Comparison of ENCODE assay signal across 8 cellular contexts in genomic region chr1:109509176-109510134, GRCh38. TPM values are rescaled to one million over a fixed set of nuclear protein-coding genes. Genes with fewer than 3 reads are reported as not detected.
DNase-seq lines count a peak whose midpoint lies in the region; ATAC-seq and TF ChIP-seq lines count a peak whose summit lies in the region.

A gene with protein sequence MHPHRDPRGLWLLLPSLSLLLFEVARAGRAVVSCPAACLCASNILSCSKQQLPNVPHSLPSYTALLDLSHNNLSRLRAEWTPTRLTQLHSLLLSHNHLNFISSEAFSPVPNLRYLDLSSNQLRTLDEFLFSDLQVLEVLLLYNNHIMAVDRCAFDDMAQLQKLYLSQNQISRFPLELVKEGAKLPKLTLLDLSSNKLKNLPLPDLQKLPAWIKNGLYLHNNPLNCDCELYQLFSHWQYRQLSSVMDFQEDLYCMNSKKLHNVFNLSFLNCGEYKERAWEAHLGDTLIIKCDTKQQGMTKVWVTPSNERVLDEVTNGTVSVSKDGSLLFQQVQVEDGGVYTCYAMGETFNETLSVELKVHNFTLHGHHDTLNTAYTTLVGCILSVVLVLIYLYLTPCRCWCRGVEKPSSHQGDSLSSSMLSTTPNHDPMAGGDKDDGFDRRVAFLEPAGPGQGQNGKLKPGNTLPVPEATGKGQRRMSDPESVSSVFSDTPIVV (minus strand): TSS chr1:109509727. CDS start chr1:109508912, 815 bp downstream.

- no peaks in the 10 kb centered on the region for H3K9me3 ChIP-seq in Loucy (ENCODE audit: insufficient read depth, low read depth, low read length)

- H3K27ac ChIP-seq in ACC112 (ENCODE audit: low read depth, low read length), result no peak within 1 kb of the TSS
- peak within 1 kb of the TSS; percentile 6 for H3K27ac ChIP-seq in caudate nucleus (ENCODE audit: low read depth, low read length)
- peak within 1 kb of the TSS; percentile 48 for H3K27ac ChIP-seq in layer of hippocampus (ENCODE audit: low read depth, low read length)

- peaks cover 10% of the 10 kb centered on the region for H3K27me3 Mint-ChIP-seq in activated B cell treated with CpG ODN at 0.5 μM for 24 hours

- no peaks in the 10 kb centered on the region for H3K9me3 Mint-ChIP-seq in activated B cell treated with CpG ODN at 0.5 μM for 24 hours

- no peaks in the 10 kb centered on the region for H3K9me2 ChIP-seq in Loucy (replicated peaks; ENCODE audit: low read depth, low read length)

- no peak for TF ChIP-seq CTCF in Loucy (conservative IDR thresholded peaks at IDR 0.05; ENCODE audit: low read length)
- TF ChIP-seq CTCF in activated B cell treated with CpG ODN at 0.5 μM for 24 hours (IDR thresholded peaks at IDR 0.05), result no peak

- peak within 1 kb of the TSS; percentile 72 for H3K4me2 ChIP-seq in Loucy (ENCODE audit: low read depth, low read length, poor library complexity, severe bottlenecking)

- H3K27me3 ChIP-seq in ACC112 (ENCODE audit: insufficient read depth, low read length), result peaks cover 46% of the 10 kb centered on the region
- no peaks in the 10 kb centered on the region for H3K27me3 ChIP-seq in Loucy (ENCODE audit: insufficient read depth, low read length, poor library complexity, severe bottlenecking)
- no peaks in the 10 kb centered on the region for H3K27me3 ChIP-seq in layer of hippocampus (ENCODE audit: control insufficient read depth, insufficient read depth, low read length)

- no peaks in the 10 kb centered on the region for H3K36me3 Mint-ChIP-seq in activated B cell treated with CpG ODN at 0.5 μM for 24 hours (ENCODE audit: low read depth)

- DNase-seq in activated B cell treated with CpG ODN at 0.5 μM for 24 hours (peak; percentile 63), caudate nucleus (lab: John Stamatoyannopoulos, UW) (peak in 30 of 61 donors; percentile 19 to 64 (median 40)), hippocampal formation (lab: John Stamatoyannopoulos, UW) (no peak)
- peak; percentile 55 for DNase-seq in stimulated activated CD4-positive, alpha-beta T cell treated with anti-CD3 and anti-CD28 coated beads, Interleukin-2, amount 100 ng/mL, for 4 hours (ENCODE audit: low read depth)

- H3F3A ChIP-seq in Loucy (ENCODE audit: low read depth), result no peaks in the 10 kb centered on the region

- H3K4me3 ChIP-seq in ACC112 (ENCODE audit: low read depth, low read length), result peak within 1 kb of the TSS; percentile 75
- peak within 1 kb of the TSS; percentile 68 for H3K4me3 ChIP-seq in Loucy (ENCODE audit: low read length, poor library complexity, severe bottlenecking)

- POLR2A ChIA-PET in activated B cell treated with CpG ODN at 0.5 μM for 24 hours (lab: Charles Lee), result interaction anchor here (0.6 to 1.8 kb wide), 5 partner anchors 15 to 27 kb away, joined by 3 to 4 read pairs (median 3); partner anchors contain the start of genes ATXN7L2 and CYB561D1

- intact Hi-C loops in activated B cell treated with CpG ODN at 0.5 μM for 24 hours (cut with micrococcal nuclease), result loop anchor here (1.0 kb wide), 1 partner anchor 15 kb away; the partner anchor contains the start of gene CYB561D1

- H3K27ac Mint-ChIP-seq in activated B cell treated with CpG ODN at 0.5 μM for 24 hours, result peak within 1 kb of the TSS; percentile 43

- H3K4me1 ChIP-seq in ACC112 (ENCODE audit: control insufficient read depth, insufficient read depth, low read length, unreplicated experiment) (peaks cover 8% of the 10 kb centered on the region), Loucy (ENCODE audit: insufficient read depth, low read length, poor library complexity, severe bottlenecking) (peaks cover 5% of the 10 kb centered on the region)

- H3K79me2 ChIP-seq in ACC112 (ENCODE audit: control insufficient read depth, insufficient read depth, low read length, unreplicated experiment) (no peaks in the 10 kb centered on the region), Loucy (ENCODE audit: insufficient read depth, low read length) (no peaks in the 10 kb centered on the region)

- H3K4me1 Mint-ChIP-seq in activated B cell treated with CpG ODN at 0.5 μM for 24 hours, result peaks cover 15% of the 10 kb centered on the region

- H2AFZ ChIP-seq in ACC112 (ENCODE audit: low read length, unreplicated experiment), result no peak within 1 kb of the TSS
- H2AFZ ChIP-seq in Loucy (ENCODE audit: low read length), result peak within 1 kb of the TSS; percentile 93

- no peak within 1 kb of the TSS for H3K9ac ChIP-seq in Loucy (ENCODE audit: low read depth, low read length, poor library complexity, severe bottlenecking)

- H3K36me3 ChIP-seq in ACC112 (ENCODE audit: insufficient read depth, low read length), result no peaks in the 10 kb centered on the region
- H3K36me3 ChIP-seq in Loucy (ENCODE audit: insufficient read depth, low read length), result no peaks in the 10 kb centered on the region

- no peaks in the 10 kb centered on the region for H4K20me1 ChIP-seq in Loucy (ENCODE audit: insufficient read depth, low read length, poor library complexity, severe bottlenecking)

- CTCF ChIA-PET in activated B cell treated with CpG ODN at 0.5 μM for 24 hours (lab: Charles Lee), result interaction anchor here (1.3 to 23.7 kb wide), 4 partner anchors 9 to 22 kb away, joined by 3 to 375 read pairs (median 8); no protein-coding TSS in a partner anchor

- H3K4me3 Mint-ChIP-seq in activated B cell treated with CpG ODN at 0.5 μM for 24 hours, result peak within 1 kb of the TSS; percentile 87

- peak; percentile 66 for ATAC-seq in GM18867 (IDR thresholded peaks at IDR 0.05; ENCODE audit: unreplicated experiment)
- peak; percentile 80 for ATAC-seq in activated B cell treated with CpG ODN at 0.5 μM for 24 hours (ENCODE audit: low read depth)

RNA-seq across cellular contexts. Expression of the gene that starts here (rescaled TPM):
- 0.42 and 0.53 TPM in 2 replicates for total RNA-seq in activated B cell treated with CpG ODN at 0.5 μM for 24 hours

Comparison
In these comparisons a context has a peak if more than half of its experiments do, and no peak if none do; other contexts are left out.
1. Peak in DNase-seq and ATAC-seq in activated B cell treated with CpG ODN at 0.5 μM for 24 hours; RNA of the gene not detected or under 1 TPM.